In genomic region chr14:73695997-73696396, GRCh38 we compare ENCODE assay signal across 11 cellular contexts. TPM values are rescaled to one million over a fixed set of nuclear protein-coding genes. Genes with fewer than 3 reads are reported as not detected.
A peak's percentile ranks its signal among the peaks of the same experiment; 100 is the strongest.
DNase-seq lines count a peak whose midpoint lies in the region; ATAC-seq and TF ChIP-seq lines count a peak whose summit lies in the region.
"Had no signal": no experiment of that assay in that cellular context is flagged by ENCODE, and none has a peak within 500 bp of the region (broad histone marks: within the 10 kb centered on the region; RNA-seq: fewer than 3 reads in every experiment).

No MANE protein-coding gene starts in this region.

- no peak for TF ChIP-seq EP300 in sigmoid colon (IDR thresholded peaks at IDR 0.05)

- no peaks in the 10 kb centered on the region for H3K9me3 Mint-ChIP-seq in activated naive CD8-positive, alpha-beta T cell treated with anti-CD3 and anti-CD28 coated beads, Interleukin-2, amount 50 U/mL, for 24 hours
- H3K9me3 Mint-ChIP-seq: naive B cell had no signal

- TF ChIP-seq CTCF in sigmoid colon (IDR thresholded peaks at IDR 0.05), result no peak

- WGBS in sigmoid colon, 2 donors, result 73 to 89% methylated on average over 2 of the region's 2 CpGs

- H3K27me3 ChIP-seq in sigmoid colon, result no peaks in the 10 kb centered on the region
- H3K27me3 ChIP-seq: uterus had no signal

- no peaks in the 10 kb centered on the region for H3K9me3 ChIP-seq in sigmoid colon
- H3K9me3 ChIP-seq: uterus had no signal

- peak; percentile 67 for ATAC-seq in GM18502 (IDR thresholded peaks at IDR 0.05; ENCODE audit: poor library complexity, unreplicated experiment)
- peak; percentile 45 for ATAC-seq in GM19467 (IDR thresholded peaks at IDR 0.05; ENCODE audit: unreplicated experiment)
- peak; percentile 45 for ATAC-seq in HG03108 (IDR thresholded peaks at IDR 0.05; ENCODE audit: unreplicated experiment)
- ATAC-seq in activated naive CD8-positive, alpha-beta T cell treated with anti-CD3 and anti-CD28 coated beads, Interleukin-2, amount 50 U/mL, for 24 hours, result peak; percentile 48

- no peak overlapping the region for H3K27ac ChIP-seq in sigmoid colon
- H3K27ac ChIP-seq: uterus had no signal

- TF ChIP-seq POLR2A in sigmoid colon (IDR thresholded peaks at IDR 0.05) (no peak), erythroblast (IDR thresholded peaks at IDR 0.05; ENCODE audit: low read length) (no peak)

- peak overlapping the region; percentile 90 for H3K27ac Mint-ChIP-seq in activated naive CD8-positive, alpha-beta T cell treated with anti-CD3 and anti-CD28 coated beads, Interleukin-2, amount 50 U/mL, for 24 hours

- intact Hi-C loops in sigmoid colon (cut with DNase I), result no loop called here

- H3K4me3 ChIP-seq in sigmoid colon, result no peak overlapping the region
- H3K4me3 ChIP-seq: uterus had no signal

- in situ Hi-C loops in ACHN (cut with HindIII; ENCODE audit: low pct_ligation_motif_present, low pct_unique_long_range_greater_than_20kb, low sequenced_read_pairs), result no loop called here

- H3K4me3 Mint-ChIP-seq in activated naive CD8-positive, alpha-beta T cell treated with anti-CD3 and anti-CD28 coated beads, Interleukin-2, amount 50 U/mL, for 24 hours, result peak overlapping the region; percentile 19
- H3K4me3 Mint-ChIP-seq: naive B cell had no signal

- no peak for DNase-seq in activated naive CD8-positive, alpha-beta T cell treated with anti-CD3 and anti-CD28 coated beads, Interleukin-2, amount 50 U/mL, for 24 hours
- DNase-seq in sigmoid colon (no peak), cerebellar cortex (ENCODE audit: low spot score) (no peak), ACHN (no peak), erythroblast (lab: John Stamatoyannopoulos, UW) (no peak)
- DNase-seq: activated CD4-positive, alpha-beta T cell treated with anti-CD3 and anti-CD28 coated beads, Interleukin-2, amount 50 U/mL, for 4 hours; naive B cell; uterus had no signal

- H3K4me1 Mint-ChIP-seq in activated naive CD8-positive, alpha-beta T cell treated with anti-CD3 and anti-CD28 coated beads, Interleukin-2, amount 50 U/mL, for 24 hours, result peaks cover 51% of the 10 kb centered on the region
- H3K4me1 Mint-ChIP-seq: naive B cell had no signal

- no peaks in the 10 kb centered on the region for H3K27me3 Mint-ChIP-seq in activated naive CD8-positive, alpha-beta T cell treated with anti-CD3 and anti-CD28 coated beads, Interleukin-2, amount 50 U/mL, for 24 hours
- H3K27me3 Mint-ChIP-seq: naive B cell had no signal

- no peaks in the 10 kb centered on the region for H3K4me1 ChIP-seq in sigmoid colon
- H3K4me1 ChIP-seq: uterus had no signal

- peaks cover 0 to 33% (median 0%) of the 10 kb centered on the region in 4 donors for H3K36me3 ChIP-seq in sigmoid colon
- H3K36me3 ChIP-seq: uterus had no signal

- peaks cover 1% of the 10 kb centered on the region for H3K36me3 Mint-ChIP-seq in activated naive CD8-positive, alpha-beta T cell treated with anti-CD3 and anti-CD28 coated beads, Interleukin-2, amount 50 U/mL, for 24 hours (ENCODE audit: low read depth)

RNA-seq across cellular contexts. Expression of gene PNMA1, which starts 18.2 kb away (rescaled TPM):
- total RNA-seq in sigmoid colon, result 10 to 100 TPM; 33.5 to 63.1 (median 37.3) TPM
- 10 to 100 TPM; 11.4 to 20.4 (median 16.9) TPM for polyA plus RNA-seq in sigmoid colon

RNA-seq across cellular contexts. Expression of gene DNAL1, which starts 51.2 kb away (rescaled TPM):
- total RNA-seq in sigmoid colon, result 10 to 100 TPM in 2 of 4 donors, 1 to 10 TPM in 2; 5.6 to 20.0 (median 9.6) TPM
- polyA plus RNA-seq in sigmoid colon, result 1 to 10 TPM; 4.6 to 9.0 (median 5.1) TPM
